Comparison of ENCODE assay signal across 15 cellular contexts in the genomic region with DNA sequence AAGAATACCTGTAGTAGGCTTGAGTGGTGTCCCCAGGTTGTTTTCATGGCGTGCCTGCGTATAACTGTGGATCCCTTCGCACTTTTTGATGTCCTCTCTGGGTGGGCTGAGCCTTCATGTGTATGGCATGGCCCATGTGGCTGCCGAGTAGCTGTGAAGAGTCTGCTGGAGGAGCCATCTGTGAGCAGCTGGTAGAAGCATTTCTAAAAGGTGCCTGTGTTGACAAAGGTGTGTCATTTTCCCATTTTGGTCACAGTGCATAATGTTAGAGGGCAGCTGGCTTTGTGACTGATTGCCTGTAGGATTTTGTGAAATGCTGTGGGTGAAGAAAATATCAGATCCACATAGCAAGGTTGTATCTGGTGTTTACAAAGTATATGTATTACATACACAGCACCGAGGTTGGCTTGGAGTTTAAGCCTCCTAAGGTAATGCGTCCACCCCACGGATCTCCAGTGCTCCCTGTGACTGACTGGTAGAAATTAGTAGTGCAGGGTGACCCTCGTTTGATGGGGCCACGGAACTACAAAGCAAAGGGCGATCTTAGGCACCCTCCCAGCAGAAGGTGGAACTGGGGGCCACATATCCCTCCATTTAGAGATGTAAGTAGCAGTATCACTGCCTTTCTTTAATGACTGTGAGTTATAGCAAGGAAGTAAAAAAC. TPM values are rescaled to one million over a fixed set of nuclear protein-coding genes. Genes with fewer than 3 reads are reported as not detected.
DNase-seq lines count a peak whose midpoint lies in the region; ATAC-seq, FAIRE-seq and TF ChIP-seq lines count a peak whose summit lies in the region.
"Had no signal": no experiment of that assay in that cellular context is flagged by ENCODE, and none has a peak within 500 bp of the region (broad histone marks: within the 10 kb centered on the region; RNA-seq: fewer than 3 reads in every experiment).

No MANE protein-coding gene starts in this region.

- POLR2A ChIA-PET in K562 (lab: Yijun Ruan, JAX): interaction anchor here (0.5 to 0.6 kb wide), 2 partner anchors 156 to 988 kb away, joined by 3 read pairs; no protein-coding TSS in a partner anchor

- no peak for TF ChIP-seq RAD21 in K562 (CRISPR knock-in tag; conservative IDR thresholded peaks at IDR 0.05 in 1 of 2, IDR thresholded peaks at IDR 0.05 in 1 of 2)

- TF ChIP-seq POLR2A in K562 (conservative IDR thresholded peaks at IDR 0.05) (no peak), transverse colon (IDR thresholded peaks at IDR 0.05) (no peak)

- TF ChIP-seq EP300 in K562 (IDR thresholded peaks at IDR 0.05; ENCODE audit: low read length): no peak
- TF ChIP-seq EP300 in transverse colon (IDR thresholded peaks at IDR 0.05; ENCODE audit: low read depth): no peak

- peaks cover 4% of the 10 kb centered on the region in 2 experiments; a peak in 2 of 5 replicates for H3K4me1 ChIP-seq in K562 (replicated peaks in 1 of 2; ENCODE audit: control insufficient read depth in 2 of 2, insufficient read depth in 2 of 2, low read length in 2 of 2)
- peaks cover 17% of the 10 kb centered on the region for H3K4me1 ChIP-seq in keratinocyte (ENCODE audit: control insufficient read depth, extremely low read depth, insufficient read depth, low read length)
- H3K4me1 ChIP-seq in transverse colon: peaks cover 3 to 71% (median 51%) of the 10 kb centered on the region in 4 donors

- H3K9me3 ChIP-seq in K562 (replicated peaks; ENCODE audit: control insufficient read depth, insufficient read depth, low read depth, low read length) (no peaks in the 10 kb centered on the region), keratinocyte (ENCODE audit: control insufficient read depth, low read depth, low read length) (no peaks in the 10 kb centered on the region), transverse colon (no peaks in the 10 kb centered on the region)
- H3K9me3 ChIP-seq: BLaER1 treated with 17β-estradiol and CSF1 and Interleukin-3, amounts not matched to agents 10 nM and 100 nM; sigmoid colon; SK-N-SH had no signal

- intact Hi-C loops in K562 (cut with micrococcal nuclease) (no loop called here), transverse colon (cut with DNase I; ENCODE audit: low total_unique reads) (no loop called here)

- H3K9ac ChIP-seq in K562 (ENCODE audit: insufficient read depth in 1 of 2, low read depth in 2 of 2, low read length in 2 of 2): no peak overlapping the region
- no peak overlapping the region for H3K9ac ChIP-seq in keratinocyte (ENCODE audit: control insufficient read depth, extremely low read depth, insufficient read depth, low read length)
- H3K9ac ChIP-seq: BLaER1 treated with 17β-estradiol and CSF1 and Interleukin-3, amounts not matched to agents 10 nM and 100 nM; SK-N-SH had no signal

- H2AFZ ChIP-seq in K562 (ENCODE audit: low read depth, low read length) (peak overlapping the region; percentile 70), keratinocyte (ENCODE audit: control insufficient read depth, low read length) (no peak overlapping the region)

- no peaks in the 10 kb centered on the region for H3K79me2 ChIP-seq in K562 (ENCODE audit: control insufficient read depth, insufficient read depth, low read length)
- H3K79me2 ChIP-seq in keratinocyte (ENCODE audit: control insufficient read depth, insufficient read depth, low read length): no peaks in the 10 kb centered on the region

- peak; percentile 91 for DNase-seq in NCI-H146 treated with DMSO at 0.1 percent for 48 hours (lab: John Stamatoyannopoulos, UW; ENCODE audit: unreplicated experiment)
- DNase-seq in K562 (ENCODE audit: extremely low read depth in 1 of 4, low spot score in 3 of 4): no peak
- DNase-seq in keratinocyte (ENCODE audit: low read depth, low spot score): no peak
- DNase-seq in transverse colon: no peak
- DNase-seq in UCSD-AML1 (lab: John Stamatoyannopoulos, UW; ENCODE audit: unreplicated experiment): no peak
- DNase-seq in kidney tubule cell (ENCODE audit: low spot score): no peak
- DNase-seq: activated CD8-positive, alpha-beta T cell treated with anti-CD3 and anti-CD28 coated beads for 36 hours; NCI-H226; sigmoid colon; SK-N-SH; stimulated activated CD4-positive, alpha-beta T cell treated with anti-CD3 and anti-CD28 coated beads, Interleukin-4, amount 100 ng/mL, for 1 hour had no signal

- 33% methylated on average over 10 of the region's 10 CpGs for WGBS in K562 (ENCODE audit: insufficient coverage, low coverage, missing lambda C conversion rate)
- WGBS in transverse colon (ENCODE audit: low coverage in 1 of 2), 2 donors: 35 to 55% methylated on average over 2 to 10 of the region's 10 CpGs

- H3K36me3 ChIP-seq in K562 (ENCODE audit: control insufficient read depth, insufficient read depth, low read length): no peaks in the 10 kb centered on the region
- no peaks in the 10 kb centered on the region for H3K36me3 ChIP-seq in keratinocyte (ENCODE audit: control insufficient read depth in 2 of 2, extremely low read depth in 1 of 2, insufficient read depth in 2 of 2, low read length in 2 of 2)
- no peaks in the 10 kb centered on the region for H3K36me3 ChIP-seq in transverse colon

- dilution Hi-C loops in keratinocyte (cut with MboI; ENCODE audit: extremely low pct_ligation_motif_present, low sequenced_read_pairs): no loop called here

- H3K9me1 ChIP-seq in K562 (ENCODE audit: control insufficient read depth, insufficient read depth, low read length) (no peaks in the 10 kb centered on the region), keratinocyte (ENCODE audit: control insufficient read depth, extremely low read depth, insufficient read depth, low read length) (no peaks in the 10 kb centered on the region)

- CTCF ChIA-PET in K562 (lab: Yijun Ruan, JAX; ENCODE audit: low intra/inter-chr PET ratio): no interaction called here

- TF ChIP-seq CTCF in K562 (IDR thresholded peaks at IDR 0.05 in 2 of 3, conservative IDR thresholded peaks at IDR 0.05 in 1 of 3; ENCODE audit: insufficient read depth in 2 of 3, low read depth in 1 of 3, low read length in 3 of 3) (no peak), keratinocyte (optimal IDR thresholded peaks at IDR 0.05 in 1 of 3, IDR thresholded peaks at IDR 0.05 in 1 of 3, conservative IDR thresholded peaks at IDR 0.05 in 1 of 3; ENCODE audit: extremely low read depth in 1 of 3, insufficient read depth in 2 of 3, low read length in 3 of 3) (no peak), transverse colon (IDR thresholded peaks at IDR 0.05) (no peak)

- no peaks in the 10 kb centered on the region; a peak in 1 of 5 replicates for H3K27me3 ChIP-seq in K562 (ENCODE audit: control insufficient read depth in 2 of 2, insufficient read depth in 2 of 2, low read length in 2 of 2)
- peaks cover 3% of the 10 kb centered on the region for H3K27me3 ChIP-seq in keratinocyte (ENCODE audit: control insufficient read depth, extremely low read depth, insufficient read depth, low read length)
- H3K27me3 ChIP-seq in transverse colon: peaks cover 7% of the 10 kb centered on the region
- H3K27me3 ChIP-seq: BLaER1 treated with 17β-estradiol and CSF1 and Interleukin-3, amounts not matched to agents 10 nM and 100 nM; sigmoid colon had no signal

- ATAC-seq in K562: peak; percentile 74
- no peak for ATAC-seq in HG03196 (IDR thresholded peaks at IDR 0.05; ENCODE audit: unreplicated experiment)
- ATAC-seq: activated CD8-positive, alpha-beta T cell treated with anti-CD3 and anti-CD28 coated beads for 36 hours; activated T-helper 17 cell treated with anti-CD3 and anti-CD28 coated beads, Interleukin-2, amount 50 U/mL, for 72 hours had no signal

- H3K4me3 ChIP-seq in K562 (no peak overlapping the region), keratinocyte (ENCODE audit: control insufficient read depth in 2 of 3, extremely low read depth in 1 of 3, insufficient read depth in 2 of 3, low read depth in 1 of 3, low read length in 3 of 3) (no peak overlapping the region), transverse colon (no peak overlapping the region)
- H3K4me3 ChIP-seq: BLaER1 treated with 17β-estradiol and CSF1 and Interleukin-3, amounts not matched to agents 10 nM and 100 nM; sigmoid colon had no signal

- H3K4me2 ChIP-seq in K562 (ENCODE audit: insufficient read depth, low read length): no peak overlapping the region
- peak overlapping the region; percentile 48 for H3K4me2 ChIP-seq in keratinocyte (ENCODE audit: control insufficient read depth, extremely low read depth, insufficient read depth, low read depth, low read length)
- H3K4me2 ChIP-seq: BLaER1 treated with 17β-estradiol and CSF1 and Interleukin-3, amounts not matched to agents 10 nM and 100 nM; SK-N-SH had no signal

- H3K27ac ChIP-seq in K562 (ENCODE audit: extremely low read depth, low read depth, low read length): no peak overlapping the region
- H3K27ac ChIP-seq in keratinocyte (ENCODE audit: control insufficient read depth, insufficient read depth, low read length): no peak overlapping the region
- peak overlapping the region; percentile 1 to 57 (median 36) for H3K27ac ChIP-seq in transverse colon
- H3K27ac ChIP-seq: BLaER1 treated with 17β-estradiol and CSF1 and Interleukin-3, amounts not matched to agents 10 nM and 100 nM had no signal

- in situ Hi-C loops in K562 (cut with MboI) (no loop called here), transverse colon (cut with MboI; ENCODE audit: low pct_ligation_motif_present in 1 of 4, low pct_unique_long_range_greater_than_20kb in 1 of 4, low sequenced_read_pairs in 3 of 4) (loop anchor here in 1 of 4 donors (10.0 kb wide), 1 partner anchor 379 kb away; no protein-coding TSS in a partner anchor)

- BruUV-seq in K562 (replicated peaks; lab: Mats Ljungman, UMichigan): no TSS peak

- no peaks in the 10 kb centered on the region for H4K20me1 ChIP-seq in K562 (replicated peaks; ENCODE audit: control insufficient read depth, insufficient read depth, low read length)
- no peaks in the 10 kb centered on the region for H4K20me1 ChIP-seq in keratinocyte (ENCODE audit: control insufficient read depth, extremely low read depth, insufficient read depth, low read length)
- H4K20me1 ChIP-seq: BLaER1 treated with 17β-estradiol and CSF1 and Interleukin-3, amounts not matched to agents 10 nM and 100 nM had no signal

- FAIRE-seq in K562 (lab: Jason Lieb, UNC) (no peak), keratinocyte (lab: Jason Lieb, UNC) (peak; percentile 32)
- FAIRE-seq: TTC549 had no signal

RNA-seq across cellular contexts. Expression of a gene that starts 16.5 kb away (rescaled TPM):
- total RNA-seq in K562 (2011; cell fraction: chromatin; rRNA removed; ENCODE audit: low replicate concordance): 0.09 TPM in 1 of 2 replicates, not detected in the other
- 0.13 and 0.17 TPM in 2 replicates for total RNA-seq in K562 (2011; cell fraction: nucleolus; rRNA removed)
- not detected in 2 replicates for total RNA-seq in K562 (2011; cell fraction: nucleoplasm; rRNA removed)
- total RNA-seq in K562 (2014; rRNA removed) (0.16 and 0.18 TPM in 2 replicates), K562 (2014; rRNA removed; fragmentation: Illumina TruSeq; extraction: Trizol) (not detected in 2 replicates), K562 (2015; rRNA removed; fragmentation: Illumina TruSeq; extraction: Trizol) (not detected in 2 replicates), K562 (2021) (0.24 and 0.29 TPM in 2 replicates), transverse colon (100 to 1,000 TPM in 1 of 4 donors, 10 to 100 TPM in 3; 49.7 to 223 (median 65.7) TPM)
- polyA plus RNA-seq in K562 (2011; rRNA removed) (0.12 TPM in 1 of 2 replicates, not detected in the other), K562 (2014; fragmentation: Illumina TruSeq; extraction: Trizol) (0.06 TPM in 1 of 2 replicates, not detected in the other), K562 (2014; fragmentation: Nextera tagmentation; extraction: Ambion mirVana) (under 1 TPM in 1 of 2 experiments, not detected in 1; 0.01 TPM), K562 (2014; rRNA removed) (0.13 TPM in 1 of 2 replicates, not detected in the other), keratinocyte (0.28 to 0.37 TPM (median 0.33 TPM) in 3 replicates)
- polyA plus RNA-seq in K562 (2011; cell fraction: cytosol; rRNA removed): 0.06 and 0.09 TPM in 2 replicates
- 0.07 and 0.20 TPM in 2 replicates for polyA plus RNA-seq in K562 (2011; cell fraction: nucleus; rRNA removed)
- 0.05 and 0.10 TPM in 2 replicates for polyA plus RNA-seq in K562 (2012)
- 0.15 TPM in 1 of 2 replicates, not detected in the other for polyA minus RNA-seq in K562 (2011; rRNA and poly(A)+ RNA removed)
- 0.64 TPM in 1 of 2 replicates, not detected in the other for polyA minus RNA-seq in K562 (2011; cell fraction: cytosol; rRNA and poly(A)+ RNA removed)
- polyA minus RNA-seq in K562 (2011; cell fraction: nucleus; rRNA and poly(A)+ RNA removed): 0.13 and 0.22 TPM in 2 replicates
- 0.17 TPM for polyA plus RNA-seq in keratinocyte (2011; ENCODE audit: low read depth)
- polyA plus RNA-seq in keratinocyte (2011; cell fraction: cytosol; rRNA removed): 0.35 and 0.39 TPM in 2 replicates
- 0.88 and 0.89 TPM in 2 replicates for polyA plus RNA-seq in keratinocyte (2011; cell fraction: nucleus; rRNA removed)
- polyA plus RNA-seq in keratinocyte (2012; ENCODE audit: low replicate concordance): 0.47 and 0.68 TPM in 2 replicates
- 0.13 to 0.58 TPM (median 0.16 TPM) in 3 replicates for polyA minus RNA-seq in keratinocyte
- 0.96 TPM for polyA minus RNA-seq in keratinocyte (2011; cell fraction: cytosol; rRNA and poly(A)+ RNA removed)
- 1.1 and 1.3 TPM in 2 replicates for polyA minus RNA-seq in keratinocyte (2011; cell fraction: nucleus; rRNA and poly(A)+ RNA removed)
- total RNA-seq: activated CD8-positive, alpha-beta T cell treated with anti-CD3 and anti-CD28 coated beads for 36 hours; activated T-helper 17 cell treated with anti-CD3 and anti-CD28 coated beads, Interleukin-2, amount 50 U/mL, for 72 hours had no signal
- polyA plus RNA-seq: SK-N-SH had no signal

Comparison
In these comparisons a context has a peak if more than half of its experiments do, and no peak if none do; other contexts are left out.
1. H3K27ac ChIP-seq: peak in transverse colon (4 of 4); none in K562 (single experiment) and keratinocyte (single experiment).
2. RNA of a gene that starts 16.5 kb away (total RNA-seq): 49.7 to 223 TPM in transverse colon; 0.09 to 0.29 TPM in K562; every median in the first group is over 10 times any median in the second.